ENCODE assay signal across 8 cellular contexts in the genomic region with DNA sequence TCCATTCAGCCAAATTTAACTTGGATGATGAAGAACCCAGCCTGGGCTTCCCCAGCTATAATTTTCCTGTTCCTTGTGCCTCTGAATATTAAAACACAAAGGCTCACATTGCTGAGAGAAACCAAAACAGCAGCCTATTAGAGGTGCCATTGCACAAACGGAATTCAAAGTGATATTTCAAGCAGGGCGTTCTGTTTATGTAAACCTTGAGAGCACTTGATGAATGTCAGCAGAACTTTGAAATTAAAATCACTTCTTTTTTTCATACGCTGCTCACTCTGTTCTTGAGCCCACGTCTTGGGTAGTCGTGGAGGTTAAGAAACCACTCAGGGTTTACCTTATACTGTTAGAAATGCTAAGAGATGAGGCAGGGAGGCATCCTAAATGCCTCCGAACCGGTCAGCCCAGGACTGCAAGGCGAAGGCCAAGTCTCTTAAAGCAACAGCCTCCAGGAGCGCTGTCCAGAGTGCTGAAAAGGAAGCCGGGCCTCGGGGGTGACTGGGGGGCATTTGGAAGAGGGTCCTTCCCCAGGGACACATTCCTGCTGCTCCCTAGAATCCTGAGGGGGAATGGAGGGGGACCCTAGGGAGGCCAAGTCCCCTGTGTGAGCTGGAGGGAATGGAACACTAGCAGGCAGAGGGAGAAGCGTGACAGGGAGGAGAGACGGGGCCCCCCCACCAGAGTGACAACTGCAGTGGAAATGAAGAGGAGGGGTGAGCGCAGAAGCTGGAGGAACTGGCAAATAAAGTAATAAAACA.
DNase-seq lines count a peak whose midpoint lies in the region; ATAC-seq and TF ChIP-seq lines count a peak whose summit lies in the region.
"Had no signal": no experiment of that assay in that cellular context is flagged by ENCODE, and none has a peak within 500 bp of the region (broad histone marks: within the 10 kb centered on the region; RNA-seq: fewer than 3 reads in every experiment).

No MANE protein-coding gene starts in this region.

- no peak for ATAC-seq in HG03457 (IDR thresholded peaks at IDR 0.05; ENCODE audit: unreplicated experiment)
- no peak for ATAC-seq in HG03025 (IDR thresholded peaks at IDR 0.05; ENCODE audit: low FRiP score, unreplicated experiment)

- H3K4me3 ChIP-seq in fibroblast of pulmonary artery (replicated peaks; ENCODE audit: low read depth, low read length), result no peak overlapping the region
- H3K4me3 ChIP-seq: dorsolateral prefrontal cortex had no signal

- intact Hi-C loops in posterior vena cava (cut with DNase I), result no loop called here

- TF ChIP-seq CTCF in fibroblast of pulmonary artery (IDR thresholded peaks at IDR 0.05; ENCODE audit: low read length, missing control alignments), result no peak

- peak; percentile 11 for DNase-seq in HCEC 1CT
- DNase-seq in T-helper 9 cell, result peak; percentile 20
- DNase-seq in fibroblast of pulmonary artery (ENCODE audit: low read depth), result peak; percentile 29
- peak; percentile 73 for DNase-seq in posterior vena cava (ENCODE audit: low spot score)
- no peak for DNase-seq in COR-L47 (lab: John Stamatoyannopoulos, UW)
